32 cellular contexts compared by ENCODE assay signal in the genomic region with DNA sequence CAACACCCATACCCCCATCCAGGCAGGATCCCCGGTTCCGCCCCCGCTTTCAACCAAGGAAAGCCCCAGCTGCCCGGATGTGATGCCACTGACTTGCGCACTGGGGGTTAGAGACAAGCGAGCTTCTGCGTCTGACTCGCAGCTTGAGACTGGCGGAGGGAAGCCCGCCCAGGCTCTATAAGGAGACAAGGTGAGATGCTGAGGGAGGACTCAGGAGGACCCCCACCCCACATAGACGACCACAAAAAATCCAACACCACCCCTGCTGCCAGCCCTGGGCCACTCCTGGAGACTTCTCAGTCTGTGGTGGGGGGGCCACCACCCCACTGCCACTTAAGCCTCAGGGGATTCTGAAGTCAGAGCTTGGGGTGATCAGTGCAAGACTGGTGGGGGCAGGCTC. TPM values are rescaled to one million over a fixed set of nuclear protein-coding genes. Genes with fewer than 3 reads are reported as not detected.
"Had no signal": no experiment of that assay in that cellular context is flagged by ENCODE, and none has a peak within 500 bp of the region (broad histone marks: within the 10 kb centered on the region; RNA-seq: fewer than 3 reads in every experiment).

A gene with protein sequence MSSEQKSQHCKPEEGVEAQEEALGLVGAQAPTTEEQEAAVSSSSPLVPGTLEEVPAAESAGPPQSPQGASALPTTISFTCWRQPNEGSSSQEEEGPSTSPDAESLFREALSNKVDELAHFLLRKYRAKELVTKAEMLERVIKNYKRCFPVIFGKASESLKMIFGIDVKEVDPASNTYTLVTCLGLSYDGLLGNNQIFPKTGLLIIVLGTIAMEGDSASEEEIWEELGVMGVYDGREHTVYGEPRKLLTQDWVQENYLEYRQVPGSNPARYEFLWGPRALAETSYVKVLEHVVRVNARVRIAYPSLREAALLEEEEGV (plus strand): TSS at position 110 of the 400 bp plus-strand sequence. CDS start 10,776 bp downstream, outside the sequence.

- H3K9me3 ChIP-seq: ascending aorta, breast epithelium, SJCRH30 had no signal

- H3K36me3 ChIP-seq: ascending aorta, breast epithelium, SJCRH30 had no signal

- H3K27me3 ChIP-seq: ascending aorta, breast epithelium, SJCRH30 had no signal

- ATAC-seq: activated CD4-positive, alpha-beta T cell treated with anti-CD3 and anti-CD28 coated beads for 36 hours; activated CD4-positive, CD25-positive, alpha-beta regulatory T cell treated with anti-CD3 and anti-CD28 coated beads, Interleukin-2, amount 50 U/mL, for 24 hours; activated CD8-positive, alpha-beta T cell treated with anti-CD3 and anti-CD28 coated beads, Interleukin-2, amount 10 ng/mL, durations not matched to agents 7 days and 5 days; Right ventricle myocardium inferior; WTC11 had no signal

- H3K4me3 ChIP-seq: ascending aorta, breast epithelium, PC-9, SJCRH30, SK-N-MC had no signal

- H3K27ac ChIP-seq: ascending aorta, breast epithelium, PC-9, RWPE1, SJCRH30, SK-N-MC had no signal

- DNase-seq: activated CD4-positive, alpha-beta T cell treated with anti-CD3 and anti-CD28 coated beads for 36 hours; activated CD4-positive, alpha-beta T cell treated with anti-CD3 and anti-CD28 coated beads, Interleukin-2, amount 10 ng/mL, durations not matched to agents 7 days and 5 days; activated CD4-positive, alpha-beta T cell treated with anti-CD3 and anti-CD28 coated beads, Interleukin-2, amount 50 U/mL, for 48 hours; activated CD8-positive, alpha-beta T cell treated with anti-CD3 and anti-CD28 coated beads, Interleukin-2, amount 10 ng/mL, durations not matched to agents 7 days and 5 days; activated gamma-delta T cell; activated naive CD4-positive, alpha-beta T cell treated with Interleukin-2 at 50 U/mL for 16 hours; activated naive CD8-positive, alpha-beta T cell treated with anti-CD3 and anti-CD28 coated beads, Interleukin-2, amount 10 ng/mL, durations not matched to agents 7 days and 5 days; activated T-cell treated with anti-CD3 and anti-CD28 coated beads, Interleukin-2, amount 50 U/mL, for 24 hours; amygdala; NCI-H1092 treated with DMSO at 0.1 percent for 48 hours; NCI-H1417 treated with DMSO at 0.1 percent for 48 hours; NCI-H1694; NCI-H2029 treated with DMSO at 0.1 percent for 48 hours; NCI-H2171 treated with DMSO at 0.1 percent for 48 hours; NCI-H2227 treated with DMSO at 0.1 percent for 48 hours; NCI-H446; NCI-H510A treated with DMSO at 0.1 percent for 48 hours; NCI-H526 treated with DMSO at 0.1 percent for 48 hours; NCI-H774; PC-9; SJCRH30 had no signal

- H3K4me1 ChIP-seq: ascending aorta, breast epithelium, SJCRH30 had no signal

RNA-seq across cellular contexts. Expression of the gene that starts here (rescaled TPM):
- total RNA-seq: activated CD4-positive, alpha-beta T cell treated with anti-CD3 and anti-CD28 coated beads for 36 hours; activated CD4-positive, alpha-beta T cell treated with anti-CD3 and anti-CD28 coated beads, Interleukin-2, amount 10 ng/mL, durations not matched to agents 7 days and 5 days; activated CD8-positive, alpha-beta T cell treated with anti-CD3 and anti-CD28 coated beads, Interleukin-2, amount 10 ng/mL, durations not matched to agents 7 days and 5 days; activated naive CD8-positive, alpha-beta T cell treated with anti-CD3 and anti-CD28 coated beads, Interleukin-2, amount 10 ng/mL, durations not matched to agents 7 days and 5 days; activated T-helper 2 cell treated with anti-CD3 and anti-CD28 coated beads, Interferon-gamma antibody, Interleukin-2, Interleukin-4, amounts not matched to agents 10 μg/mL and 5 μg/mL and 100 μg/mL, durations not matched to agents 14 hours and 24 hours and 36 hours; ascending aorta; breast epithelium; cardiac septum; OCI-LY7; PC-9; Right ventricle myocardium inferior; SJCRH30 had no signal
- polyA plus RNA-seq: adipose tissue had no signal
